In genomic region chr12:8697476-8698131, GRCh38 we compare ENCODE assay signal across 8 cellular contexts. TPM values are rescaled to one million over a fixed set of nuclear protein-coding genes. Genes with fewer than 3 reads are reported as not detected.
A peak's percentile ranks its signal among the peaks of the same experiment; 100 is the strongest.
DNase-seq lines count a peak whose midpoint lies in the region; ATAC-seq and TF ChIP-seq lines count a peak whose summit lies in the region.

Gene RIMKLB (plus strand): TSS chr12:8697991. CDS start chr12:8713867, 15,876 bp downstream.

- H3K27me3 Mint-ChIP-seq in chondrocyte (ENCODE audit: low read depth): no peaks in the 10 kb centered on the region

- peak within 1 kb of the TSS; percentile 98 for H3K27ac Mint-ChIP-seq in chondrocyte (ENCODE audit: unreplicated experiment)

- TF ChIP-seq CTCF in chondrocyte (IDR thresholded peaks at IDR 0.05): no peak

- ATAC-seq in GM18519 (IDR thresholded peaks at IDR 0.05; ENCODE audit: low FRiP score, unreplicated experiment) (peak; percentile 60), HG02981 (IDR thresholded peaks at IDR 0.05; ENCODE audit: unreplicated experiment) (peak; percentile 66)

- H3K36me3 Mint-ChIP-seq in chondrocyte (ENCODE audit: low read depth): peaks cover 2% of the 10 kb centered on the region

- no peaks in the 10 kb centered on the region for H3K9me3 Mint-ChIP-seq in chondrocyte (ENCODE audit: low read depth)

- H3K4me3 Mint-ChIP-seq in chondrocyte (ENCODE audit: unreplicated experiment): peak within 1 kb of the TSS; percentile 94

- peaks cover 50% of the 10 kb centered on the region for H3K4me1 Mint-ChIP-seq in chondrocyte (ENCODE audit: low read depth)

- DNase-seq in NCI-H2171 (lab: John Stamatoyannopoulos, UW) (peak; percentile 66), chondrocyte (ENCODE audit: low spot score) (no peak), kidney glomerular epithelial cell (lab: John Stamatoyannopoulos, UW) (peak; percentile 75), SHP77 treated with DMSO at 0.1 percent for 48 hours (lab: John Stamatoyannopoulos, UW) (no peak)
- peak; percentile 62 for DNase-seq in activated CD4-positive, CD25-positive, alpha-beta regulatory T cell treated with anti-CD3 and anti-CD28 coated beads, Interleukin-2, amount 50 U/mL, for 72 hours
- peak; percentile 59 to 66 for DNase-seq in stimulated activated CD4-positive, alpha-beta T cell treated with anti-CD3 and anti-CD28 coated beads, Interleukin-15, amount 100 ng/mL, for 1 hour (ENCODE audit: low read depth in 1 of 2, low spot score in 1 of 2)

RNA-seq across cellular contexts. Expression of gene RIMKLB, which starts in this region (rescaled TPM):
- 42.6 to 55.9 TPM (median 45.4 TPM) in 3 replicates for total RNA-seq in chondrocyte

Comparison
In these comparisons a context has a peak if more than half of its experiments do, and no peak if none do; other contexts are left out.
1. DNase-seq: peak in NCI-H2171 (single experiment), activated CD4-positive, CD25-positive, alpha-beta regulatory T cell treated with anti-CD3 and anti-CD28 coated beads, Interleukin-2, amount 50 U/mL, for 72 hours (single experiment), kidney glomerular epithelial cell (single experiment) and stimulated activated CD4-positive, alpha-beta T cell treated with anti-CD3 and anti-CD28 coated beads, Interleukin-15, amount 100 ng/mL, for 1 hour (2 of 2); none in chondrocyte (single experiment) and SHP77 treated with DMSO at 0.1 percent for 48 hours (single experiment).